8 cellular contexts compared by ENCODE assay signal in genomic region chr3:44861412-44862220, GRCh38. TPM values are rescaled to one million over a fixed set of nuclear protein-coding genes. Genes with fewer than 3 reads are reported as not detected.
DNase-seq lines count a peak whose midpoint lies in the region; ATAC-seq and TF ChIP-seq lines count a peak whose summit lies in the region.

TMEM42 (plus strand) TSS chr3:44861912; CDS start chr3:44861925, 13 bp downstream.

- H3K9me3 ChIP-seq in muscle layer of colon (ENCODE audit: low read length): no peaks in the 10 kb centered on the region

- H3K36me3 ChIP-seq in muscle layer of colon (ENCODE audit: insufficient read depth, low read length): no peaks in the 10 kb centered on the region

- TF ChIP-seq CTCF in GM20000 (IDR thresholded peaks at IDR 0.05; ENCODE audit: extremely low read depth, missing control alignments): peak; percentile 21

- H3K4me1 ChIP-seq in muscle layer of colon (ENCODE audit: insufficient read depth, low read length): peaks cover 12% of the 10 kb centered on the region

- ATAC-seq in esophagus mucosa: peak; percentile 96

- DNase-seq in D341Med (ENCODE audit: low spot score) (peak; percentile 99), GM20000 (ENCODE audit: low spot score) (peak; percentile 98), HT1080 (ENCODE audit: low read depth) (peak; percentile 47), OCI-M2 (lab: John Stamatoyannopoulos, UW; ENCODE audit: unreplicated experiment) (peak; percentile 9)
- peak; percentile 88 to 92 for DNase-seq in activated T-cell treated with anti-CD3 and anti-CD28 coated beads, Interleukin-2, amount 50 U/mL, for 48 hours
- DNase-seq in stimulated activated CD8-positive, alpha-beta memory T cell treated with anti-CD3 and anti-CD28 coated beads, Interleukin-7, amount 100 ng/mL, for 24 hours (ENCODE audit: low read depth): peak; percentile 75

- H3K4me3 ChIP-seq in muscle layer of colon (ENCODE audit: low read depth in 1 of 2, low read length in 2 of 2): peak within 1 kb of the TSS; percentile 64 to 77

- H3K9ac ChIP-seq in muscle layer of colon (ENCODE audit: low read length): peak within 1 kb of the TSS; percentile 88

- H3K27ac ChIP-seq in muscle layer of colon (ENCODE audit: low read depth, low read length): peak within 1 kb of the TSS; percentile 92

- H3K27me3 ChIP-seq in muscle layer of colon (ENCODE audit: control insufficient read depth in 1 of 2, insufficient read depth in 2 of 2, low read length in 2 of 2): no peaks in the 10 kb centered on the region

RNA-seq across cellular contexts. Expression of gene TMEM42, which starts in this region (rescaled TPM):
- 4.4 and 5.4 TPM in 2 replicates for total RNA-seq in HT1080 (2014; rRNA removed; shearing (Covaris generic))
- polyA plus RNA-seq in HT1080 (2015; cell fraction: cytosol; rRNA removed): 7.6 and 12.9 TPM in 2 replicates
- 10.5 and 14.1 TPM in 2 replicates for polyA plus RNA-seq in HT1080 (2015; cell fraction: nucleus; rRNA removed)
- total RNA-seq in esophagus mucosa: 10.1 TPM

Comparison
In these comparisons a context has a peak if more than half of its experiments do, and no peak if none do; other contexts are left out.
1. Peak in every context shown above with its lines: DNase-seq, ATAC-seq, H3K4me3 ChIP-seq and H3K27ac ChIP-seq.
2. DNase-seq: peak in every context shown above with its lines; median percentile 99 in D341Med; 98 in GM20000; 90 in activated T-cell treated with anti-CD3 and anti-CD28 coated beads, Interleukin-2, amount 50 U/mL, for 48 hours; 75 in stimulated activated CD8-positive, alpha-beta memory T cell treated with anti-CD3 and anti-CD28 coated beads, Interleukin-7, amount 100 ng/mL, for 24 hours; 47 in HT1080; 9 in OCI-M2.